ENCODE assay signal across 8 cellular contexts in genomic region chr9:120919639-120920494, GRCh38. TPM values are rescaled to one million over a fixed set of nuclear protein-coding genes. Genes with fewer than 3 reads are reported as not detected.
DNase-seq lines count a peak whose midpoint lies in the region; TF ChIP-seq lines count a peak whose summit lies in the region.

No MANE protein-coding gene starts in this region.

- no peak overlapping the region for H3K4me3 ChIP-seq in mesodermal cell (ENCODE audit: extremely low read depth, insufficient read depth, low read length, poor library complexity, severe bottlenecking)
- no peak overlapping the region for H3K4me3 ChIP-seq in transverse colon
- no peak overlapping the region for H3K4me3 ChIP-seq in H7 (ENCODE audit: insufficient read depth, low read depth, low read length)

- TF ChIP-seq EP300 in transverse colon (IDR thresholded peaks at IDR 0.05; ENCODE audit: low read depth), result no peak

- H3K27me3 ChIP-seq in transverse colon, result no peaks in the 10 kb centered on the region
- no peaks in the 10 kb centered on the region for H3K27me3 ChIP-seq in H7 (ENCODE audit: control insufficient read depth, insufficient read depth, low read length)

- POLR2A ChIA-PET in activated CD4-positive, alpha-beta T cell treated with anti-CD3 and anti-CD28 coated beads, Interleukin-2, amount 10 ng/mL, durations not matched to agents 7 days and 5 days (lab: Charles Lee), result interaction anchor here (1.2 kb wide), 1 partner anchor 23 kb away, joined by 3 read pairs; no protein-coding TSS in a partner anchor

- peak overlapping the region; percentile 85 for H3K27ac Mint-ChIP-seq in activated CD4-positive, alpha-beta T cell treated with anti-CD3 and anti-CD28 coated beads, Interleukin-2, amount 10 ng/mL, durations not matched to agents 7 days and 5 days
- H3K27ac Mint-ChIP-seq in brain, result peak overlapping the region in 3 of 5 experiments; percentile 71 to 86 (median 76)

- H3K4me3 Mint-ChIP-seq in activated CD4-positive, alpha-beta T cell treated with anti-CD3 and anti-CD28 coated beads, Interleukin-2, amount 10 ng/mL, durations not matched to agents 7 days and 5 days, result peak overlapping the region; percentile 92
- peak overlapping the region in 1 of 5 experiments; percentile 9 for H3K4me3 Mint-ChIP-seq in brain

- 89 to 93% methylated on average over 4 to 9 of the region's 10 CpGs for WGBS in mesodermal cell (ENCODE audit: insufficient coverage in 2 of 2), 2 experiments
- 90 to 100% methylated on average over 1 to 10 of the region's 10 CpGs for WGBS in transverse colon (ENCODE audit: low coverage in 1 of 2), 2 donors

- peak overlapping the region; percentile 86 for H3K27ac ChIP-seq in mesodermal cell (ENCODE audit: low read depth, low read length, severe bottlenecking)
- peak overlapping the region; percentile 63 to 75 (median 69) for H3K27ac ChIP-seq in transverse colon

- no peaks in the 10 kb centered on the region for H3K27me3 Mint-ChIP-seq in activated CD4-positive, alpha-beta T cell treated with anti-CD3 and anti-CD28 coated beads, Interleukin-2, amount 10 ng/mL, durations not matched to agents 7 days and 5 days
- H3K27me3 Mint-ChIP-seq in brain, result no peaks in the 10 kb centered on the region

- H3K9me3 ChIP-seq in mesodermal cell (ENCODE audit: control insufficient read depth, low read length) (peaks cover 3% of the 10 kb centered on the region), transverse colon (no peaks in the 10 kb centered on the region)

- CTCF ChIA-PET in activated CD4-positive, alpha-beta T cell treated with anti-CD3 and anti-CD28 coated beads, Interleukin-2, amount 10 ng/mL, durations not matched to agents 7 days and 5 days (lab: Charles Lee), result interaction anchor here (0.9 to 1.7 kb wide), 4 partner anchors 16 to 31 kb away, joined by 3 to 8 read pairs (median 4); no protein-coding TSS in a partner anchor

- in situ Hi-C loops in transverse colon (cut with MboI; ENCODE audit: low pct_ligation_motif_present in 1 of 4, low pct_unique_long_range_greater_than_20kb in 1 of 4, low sequenced_read_pairs in 3 of 4), result no loop called here

- intact Hi-C loops in transverse colon (cut with DNase I; ENCODE audit: low total_unique reads), result no loop called here

- peaks cover 7% of the 10 kb centered on the region for H3K9me3 Mint-ChIP-seq in activated CD4-positive, alpha-beta T cell treated with anti-CD3 and anti-CD28 coated beads, Interleukin-2, amount 10 ng/mL, durations not matched to agents 7 days and 5 days
- peaks cover 0 to 12% (median 8%) of the 10 kb centered on the region in 5 experiments for H3K9me3 Mint-ChIP-seq in brain

- no peak for TF ChIP-seq CTCF in brain (conservative IDR thresholded peaks at IDR 0.05)
- TF ChIP-seq CTCF in transverse colon (IDR thresholded peaks at IDR 0.05), result no peak

- no peak for TF ChIP-seq POLR2A in transverse colon (IDR thresholded peaks at IDR 0.05)

- H3K36me3 Mint-ChIP-seq in activated CD4-positive, alpha-beta T cell treated with anti-CD3 and anti-CD28 coated beads, Interleukin-2, amount 10 ng/mL, durations not matched to agents 7 days and 5 days (ENCODE audit: low read depth), result peaks cover 88% of the 10 kb centered on the region
- no peaks in the 10 kb centered on the region for H3K36me3 Mint-ChIP-seq in brain

- H3K36me3 ChIP-seq in mesodermal cell (ENCODE audit: control insufficient read depth, insufficient read depth, low read length) (no peaks in the 10 kb centered on the region), transverse colon (no peaks in the 10 kb centered on the region), H7 (replicated peaks; ENCODE audit: control insufficient read depth, insufficient read depth, low read length) (no peaks in the 10 kb centered on the region; the same call in 1 of the 2 replicates)

- DNase-seq in activated CD4-positive, alpha-beta T cell treated with anti-CD3 and anti-CD28 coated beads, Interleukin-2, amount 10 ng/mL, durations not matched to agents 7 days and 5 days, result no peak
- DNase-seq in activated CD4-positive, alpha-beta T cell treated with anti-CD3 and anti-CD28 coated beads for 48 hours, result no peak
- DNase-seq in transverse colon (no peak), H7 (no peak), NCI-H187 treated with DMSO at 0.1 percent for 48 hours (lab: John Stamatoyannopoulos, UW) (no peak), nucleus accumbens (lab: John Stamatoyannopoulos, UW) (no peak)

- H3K4me1 Mint-ChIP-seq in activated CD4-positive, alpha-beta T cell treated with anti-CD3 and anti-CD28 coated beads, Interleukin-2, amount 10 ng/mL, durations not matched to agents 7 days and 5 days, result peaks cover 88% of the 10 kb centered on the region
- peaks cover 35% of the 10 kb centered on the region for H3K4me1 Mint-ChIP-seq in brain

- H3K4me1 ChIP-seq in mesodermal cell (ENCODE audit: control insufficient read depth, insufficient read depth, low read length, poor library complexity, severe bottlenecking) (peaks cover 40% of the 10 kb centered on the region), transverse colon (peaks cover 6 to 25% (median 10%) of the 10 kb centered on the region in 4 donors)

RNA-seq across cellular contexts. Expression of gene TRAF1, which starts 6.7 kb away (rescaled TPM):
- total RNA-seq in activated CD4-positive, alpha-beta T cell treated with anti-CD3 and anti-CD28 coated beads, Interleukin-2, amount 10 ng/mL, durations not matched to agents 7 days and 5 days, result 10 to 100 TPM; 61.9 to 64.3 TPM
- polyA plus RNA-seq in brain (ENCODE audit: insufficient read depth, low read depth, low replicate concordance), result 1.9 TPM
- 2.7 TPM for polyA plus RNA-seq in mesodermal cell (2013, experiment 1 of 2)
- 2.2 TPM for polyA plus RNA-seq in mesodermal cell (2013, experiment 2 of 2)
- total RNA-seq in transverse colon, result 1 to 10 TPM; 2.2 to 7.2 (median 4.3) TPM
- 0.97 and 1.4 TPM in 2 replicates for total RNA-seq in H7 (2014; rRNA removed; shearing (Covaris generic))

RNA-seq across cellular contexts. Expression of gene PHF19, which starts 42.9 kb away (rescaled TPM):
- 100 to 1,000 TPM; 331 to 351 TPM for total RNA-seq in activated CD4-positive, alpha-beta T cell treated with anti-CD3 and anti-CD28 coated beads, Interleukin-2, amount 10 ng/mL, durations not matched to agents 7 days and 5 days
- polyA plus RNA-seq in brain (ENCODE audit: insufficient read depth, low read depth, low replicate concordance), result 109 TPM
- polyA plus RNA-seq in mesodermal cell (2013, experiment 1 of 2), result 44.6 TPM
- 44.1 TPM for polyA plus RNA-seq in mesodermal cell (2013, experiment 2 of 2)
- total RNA-seq in transverse colon, result 10 to 100 TPM in 2 of 4 donors, 1 to 10 TPM in 2; 6.7 to 11.1 (median 9.3) TPM
- total RNA-seq in H7 (2014; rRNA removed; shearing (Covaris generic)), result 35.5 and 40.1 TPM in 2 replicates

Comparison
In these comparisons a context has a peak if more than half of its experiments do, and no peak if none do; other contexts are left out.
1. RNA of gene TRAF1, which starts 6.7 kb away (total RNA-seq): 61.9 to 64.3 TPM in activated CD4-positive, alpha-beta T cell treated with anti-CD3 and anti-CD28 coated beads, Interleukin-2, amount 10 ng/mL, durations not matched to agents 7 days and 5 days; 2.2 to 7.2 TPM in transverse colon and 0.97 to 1.4 TPM in H7; every median in the first group is over 4 times any median in the second.